ENCODE assay signal across 10 cellular contexts in genomic region chrX:44344687-44345086, GRCh38. TPM values are rescaled to one million over a fixed set of nuclear protein-coding genes. Genes with fewer than 3 reads are reported as not detected.
DNase-seq lines count a peak whose midpoint lies in the region; ATAC-seq and TF ChIP-seq lines count a peak whose summit lies in the region.
"Had no signal": no experiment of that assay in that cellular context is flagged by ENCODE, and none has a peak within 500 bp of the region (broad histone marks: within the 10 kb centered on the region; RNA-seq: fewer than 3 reads in every experiment).

No MANE protein-coding gene starts in this region.

- H3K4me3 ChIP-seq in thymus (ENCODE audit: low read length) (peak overlapping the region; percentile 48), gastroesophageal sphincter (no peak overlapping the region)

- H3K4me3 Mint-ChIP-seq in activated naive CD4-positive, alpha-beta T cell treated with anti-CD3 and anti-CD28 coated beads for 36 hours = peak overlapping the region; percentile 77

- H3K27me3 ChIP-seq in thymus (ENCODE audit: control insufficient read depth, insufficient read depth) (no peaks in the 10 kb centered on the region), gastroesophageal sphincter (no peaks in the 10 kb centered on the region)
- H3K27me3 ChIP-seq: BE2C, vagina had no signal

- TF ChIP-seq CTCF in gastroesophageal sphincter (IDR thresholded peaks at IDR 0.05) = no peak

- ATAC-seq in gastroesophageal sphincter = no peak
- no peak for ATAC-seq in HG02588 (IDR thresholded peaks at IDR 0.05; ENCODE audit: unreplicated experiment)

- no peaks in the 10 kb centered on the region for H3K9me3 ChIP-seq in thymus (ENCODE audit: control insufficient read depth)
- no peaks in the 10 kb centered on the region for H3K9me3 ChIP-seq in gastroesophageal sphincter
- H3K9me3 ChIP-seq: BE2C, vagina had no signal

- no peak overlapping the region for H3K27ac Mint-ChIP-seq in activated naive CD4-positive, alpha-beta T cell treated with anti-CD3 and anti-CD28 coated beads for 36 hours

- WGBS in thymus = 6% methylated on average over 7 of the region's 7 CpGs
- WGBS in gastroesophageal sphincter (ENCODE audit: low coverage in 1 of 2), 2 donors = 49 to 53% methylated on average over 7 of the region's 7 CpGs

- no peak for TF ChIP-seq POLR2A in gastroesophageal sphincter (IDR thresholded peaks at IDR 0.05)

- no peaks in the 10 kb centered on the region for H3K9me3 Mint-ChIP-seq in activated naive CD4-positive, alpha-beta T cell treated with anti-CD3 and anti-CD28 coated beads for 36 hours

- H3K36me3 Mint-ChIP-seq in activated naive CD4-positive, alpha-beta T cell treated with anti-CD3 and anti-CD28 coated beads for 36 hours (ENCODE audit: low read depth) = no peaks in the 10 kb centered on the region

- TF ChIP-seq EP300 in gastroesophageal sphincter (IDR thresholded peaks at IDR 0.05) = no peak

- CTCF ChIA-PET in activated naive CD4-positive, alpha-beta T cell treated with anti-CD3 and anti-CD28 coated beads for 36 hours (lab: Charles Lee) = no interaction called here

- H3K4me1 ChIP-seq in thymus (ENCODE audit: control insufficient read depth, insufficient read depth, low read length) (no peaks in the 10 kb centered on the region), gastroesophageal sphincter (peaks cover 0 to 5% (median 0%) of the 10 kb centered on the region in 3 donors)
- H3K4me1 ChIP-seq: BE2C had no signal

- peak; percentile 18 for DNase-seq in activated naive CD4-positive, alpha-beta T cell treated with anti-CD3 and anti-CD28 coated beads for 36 hours
- DNase-seq in activated naive CD4-positive, alpha-beta T cell treated with anti-CD3 and anti-CD28 coated beads, Interleukin-2, amount 50 U/mL, for 16 hours = no peak
- peak; percentile 30 for DNase-seq in SIG-M5 (lab: John Stamatoyannopoulos, UW)
- DNase-seq in effector CD8-positive, alpha-beta T cell (lab: John Stamatoyannopoulos, UW) = peak; percentile 0
- DNase-seq in retina = no peak
- DNase-seq: BE2C had no signal

- no peaks in the 10 kb centered on the region for H3K27me3 Mint-ChIP-seq in activated naive CD4-positive, alpha-beta T cell treated with anti-CD3 and anti-CD28 coated beads for 36 hours (ENCODE audit: low read depth)

- intact Hi-C loops in activated naive CD4-positive, alpha-beta T cell treated with anti-CD3 and anti-CD28 coated beads for 36 hours (cut with micrococcal nuclease) = loop anchor here (5.0 kb wide), 1 partner anchor 97 kb away; no protein-coding TSS in a partner anchor

- H3K27ac ChIP-seq in thymus (ENCODE audit: low read depth) (peak overlapping the region; percentile 27), gastroesophageal sphincter (peak overlapping the region in 1 of 4 donors; percentile 55)
- H3K27ac ChIP-seq: vagina had no signal

- H3K36me3 ChIP-seq in thymus (ENCODE audit: control insufficient read depth, insufficient read depth) = no peaks in the 10 kb centered on the region
- no peaks in the 10 kb centered on the region for H3K36me3 ChIP-seq in gastroesophageal sphincter
- H3K36me3 ChIP-seq: BE2C, vagina had no signal

- H3K4me1 Mint-ChIP-seq in activated naive CD4-positive, alpha-beta T cell treated with anti-CD3 and anti-CD28 coated beads for 36 hours (ENCODE audit: low read depth) = peaks cover 13% of the 10 kb centered on the region

RNA-seq across cellular contexts. Expression of gene EFHC2, which starts 1.2 kb away (rescaled TPM):
- total RNA-seq in activated naive CD4-positive, alpha-beta T cell treated with anti-CD3 and anti-CD28 coated beads for 36 hours = under 1 TPM; 0.77 to 0.79 TPM
- 3.8 TPM for polyA plus RNA-seq in thymus
- total RNA-seq in gastroesophageal sphincter = 10 to 100 TPM in 2 of 4 donors, 1 to 10 TPM in 2; 2.7 to 15.9 (median 8.7) TPM

Comparison
In these comparisons a context has a peak if more than half of its experiments do, and no peak if none do; other contexts are left out.
1. DNase-seq: peak in activated naive CD4-positive, alpha-beta T cell treated with anti-CD3 and anti-CD28 coated beads for 36 hours (single experiment), SIG-M5 (single experiment) and effector CD8-positive, alpha-beta T cell (single experiment); none in activated naive CD4-positive, alpha-beta T cell treated with anti-CD3 and anti-CD28 coated beads, Interleukin-2, amount 50 U/mL, for 16 hours (single experiment) and retina (single experiment).